ENCODE assay signal across 1 cellular context in the genomic region with DNA sequence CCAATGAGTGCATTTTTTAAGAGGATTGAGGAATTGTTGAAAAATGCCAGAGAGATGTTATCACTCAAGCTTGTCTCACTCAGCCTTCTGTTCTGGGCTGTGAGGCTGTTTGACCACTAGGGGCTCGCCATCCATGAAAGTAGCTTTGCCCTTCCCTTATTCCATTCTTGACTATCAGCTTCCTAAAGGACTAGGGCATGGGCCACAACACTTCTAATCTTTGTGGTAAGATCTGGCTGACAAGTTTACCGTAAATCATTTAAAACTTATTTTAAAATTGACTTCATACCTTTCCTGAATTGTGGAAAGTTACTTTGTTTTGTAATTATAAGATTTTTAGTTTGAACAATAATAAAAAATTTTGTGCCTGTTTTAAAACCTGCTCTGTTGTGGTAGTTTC.
TF ChIP-seq lines count a peak whose summit lies in the region.

No MANE protein-coding gene starts in this region.

TF ChIP-seq in K562, 482 proteins besides CTCF, POLR2A, EP300 and RAD21 (continued from another document and continues in another):
- TF ChIP-seq ZNF75A (CRISPR knock-in tag; IDR thresholded peaks at IDR 0.05) (no peak), MCM2 (IDR thresholded peaks at IDR 0.05; ENCODE audit: low read depth) (no peak), RFX7 (CRISPR knock-in tag; IDR thresholded peaks at IDR 0.05) (no peak), ZBTB1 (CRISPR knock-in tag; IDR thresholded peaks at IDR 0.05; ENCODE audit: borderline replicate concordance, low read depth) (no peak), STAG1 (CRISPR knock-in tag; IDR thresholded peaks at IDR 0.05; ENCODE audit: borderline replicate concordance) (no peak), POLR2G (IDR thresholded peaks at IDR 0.05; ENCODE audit: low read depth, low read length) (no peak), BRD4 (IDR thresholded peaks at IDR 0.05) (no peak), TSC22D4 (tag; IDR thresholded peaks at IDR 0.05) (no peak), KAT2B (IDR thresholded peaks at IDR 0.05; ENCODE audit: low read depth, low read length) (no peak), ZNF3 (CRISPR knock-in tag; IDR thresholded peaks at IDR 0.05) (no peak), ZNF644 (tag; IDR thresholded peaks at IDR 0.05; ENCODE audit: low read depth) (no peak), ASH1L (IDR thresholded peaks at IDR 0.05; ENCODE audit: borderline replicate concordance, low read depth, partially characterized antibody) (no peak), EGR1 (conservative IDR thresholded peaks at IDR 0.05) (no peak), STAT5B (CRISPR knock-in tag; IDR thresholded peaks at IDR 0.05) (no peak), CXXC5 (CRISPR knock-in tag; IDR thresholded peaks at IDR 0.05) (peak; percentile 18; the same call in 1 of the 2 replicates), PHB2 (IDR thresholded peaks at IDR 0.05; ENCODE audit: low read depth) (no peak), TBL1XR1 (IDR thresholded peaks at IDR 0.05; ENCODE audit: low read length in 2 of 2) (no peak), ZNF384 (IDR thresholded peaks at IDR 0.05; ENCODE audit: low read depth, low read length) (no peak), OTX1 (CRISPR knock-in tag; IDR thresholded peaks at IDR 0.05) (no peak), SMC3 (conservative IDR thresholded peaks at IDR 0.05; ENCODE audit: insufficient read depth, low read depth, low read length) (0 out of 2 replicates have a peak, but pooled peaks have one; percentile 16), TEAD4 (IDR thresholded peaks at IDR 0.05; ENCODE audit: low read length) (peak; percentile 33; the same call in 1 of the 2 replicates), TEAD4 (CRISPR knock-in tag; IDR thresholded peaks at IDR 0.05; ENCODE audit: borderline replicate concordance) (no peak), CHD1 (IDR thresholded peaks at IDR 0.05; ENCODE audit: low read length) (no peak), ESRRA (IDR thresholded peaks at IDR 0.05; ENCODE audit: borderline replicate concordance, low read depth) (no peak), LCOR (CRISPR knock-in tag; IDR thresholded peaks at IDR 0.05) (no peak), ZNF589 (CRISPR knock-in tag; IDR thresholded peaks at IDR 0.05; ENCODE audit: low read depth) (0 out of 2 replicates have a peak, but pooled peaks have one; percentile 31), HNRNPK (IDR thresholded peaks at IDR 0.05; ENCODE audit: low read depth, low read length, poor library complexity, severe bottlenecking) (no peak), HMGN3 (IDR thresholded peaks at IDR 0.05; ENCODE audit: borderline replicate concordance, extremely low read depth, insufficient read length, low read depth, low read length) (no peak), ELF1 (tag; IDR thresholded peaks at IDR 0.05) (no peak), MYBL2 (IDR thresholded peaks at IDR 0.05; ENCODE audit: low read depth) (no peak), MYBL2 (CRISPR knock-in tag; IDR thresholded peaks at IDR 0.05; ENCODE audit: borderline replicate concordance) (no peak), MTA3 (IDR thresholded peaks at IDR 0.05; ENCODE audit: borderline replicate concordance) (0 out of 2 replicates have a peak, but pooled peaks have one; percentile 34), CBFA2T3 (IDR thresholded peaks at IDR 0.05) (no peak), ZBTB7A (IDR thresholded peaks at IDR 0.05; ENCODE audit: borderline replicate concordance, control insufficient read depth, low read depth, low read length) (no peak), ETV1 (tag; conservative IDR thresholded peaks at IDR 0.05; ENCODE audit: low read depth) (no peak), MAFK (IDR thresholded peaks at IDR 0.05; ENCODE audit: low read length) (no peak), NBN (IDR thresholded peaks at IDR 0.05; ENCODE audit: low read depth) (no peak), TRIM24 (IDR thresholded peaks at IDR 0.05) (no peak), ATF7 (IDR thresholded peaks at IDR 0.05) (0 out of 2 replicates have a peak, but pooled peaks have one; percentile 14), DNMT1 (IDR thresholded peaks at IDR 0.05) (no peak)
- TF ChIP-seq, protein P1, sequence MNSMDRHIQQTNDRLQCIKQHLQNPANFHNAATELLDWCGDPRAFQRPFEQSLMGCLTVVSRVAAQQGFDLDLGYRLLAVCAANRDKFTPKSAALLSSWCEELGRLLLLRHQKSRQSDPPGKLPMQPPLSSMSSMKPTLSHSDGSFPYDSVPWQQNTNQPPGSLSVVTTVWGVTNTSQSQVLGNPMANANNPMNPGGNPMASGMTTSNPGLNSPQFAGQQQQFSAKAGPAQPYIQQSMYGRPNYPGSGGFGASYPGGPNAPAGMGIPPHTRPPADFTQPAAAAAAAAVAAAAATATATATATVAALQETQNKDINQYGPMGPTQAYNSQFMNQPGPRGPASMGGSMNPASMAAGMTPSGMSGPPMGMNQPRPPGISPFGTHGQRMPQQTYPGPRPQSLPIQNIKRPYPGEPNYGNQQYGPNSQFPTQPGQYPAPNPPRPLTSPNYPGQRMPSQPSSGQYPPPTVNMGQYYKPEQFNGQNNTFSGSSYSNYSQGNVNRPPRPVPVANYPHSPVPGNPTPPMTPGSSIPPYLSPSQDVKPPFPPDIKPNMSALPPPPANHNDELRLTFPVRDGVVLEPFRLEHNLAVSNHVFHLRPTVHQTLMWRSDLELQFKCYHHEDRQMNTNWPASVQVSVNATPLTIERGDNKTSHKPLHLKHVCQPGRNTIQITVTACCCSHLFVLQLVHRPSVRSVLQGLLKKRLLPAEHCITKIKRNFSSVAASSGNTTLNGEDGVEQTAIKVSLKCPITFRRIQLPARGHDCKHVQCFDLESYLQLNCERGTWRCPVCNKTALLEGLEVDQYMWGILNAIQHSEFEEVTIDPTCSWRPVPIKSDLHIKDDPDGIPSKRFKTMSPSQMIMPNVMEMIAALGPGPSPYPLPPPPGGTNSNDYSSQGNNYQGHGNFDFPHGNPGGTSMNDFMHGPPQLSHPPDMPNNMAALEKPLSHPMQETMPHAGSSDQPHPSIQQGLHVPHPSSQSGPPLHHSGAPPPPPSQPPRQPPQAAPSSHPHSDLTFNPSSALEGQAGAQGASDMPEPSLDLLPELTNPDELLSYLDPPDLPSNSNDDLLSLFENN (IDR thresholded peaks at IDR 0.05; ENCODE audit: low read depth in 2 of 2, low read length in 2 of 2): no peak
- TF ChIP-seq, protein P2, sequence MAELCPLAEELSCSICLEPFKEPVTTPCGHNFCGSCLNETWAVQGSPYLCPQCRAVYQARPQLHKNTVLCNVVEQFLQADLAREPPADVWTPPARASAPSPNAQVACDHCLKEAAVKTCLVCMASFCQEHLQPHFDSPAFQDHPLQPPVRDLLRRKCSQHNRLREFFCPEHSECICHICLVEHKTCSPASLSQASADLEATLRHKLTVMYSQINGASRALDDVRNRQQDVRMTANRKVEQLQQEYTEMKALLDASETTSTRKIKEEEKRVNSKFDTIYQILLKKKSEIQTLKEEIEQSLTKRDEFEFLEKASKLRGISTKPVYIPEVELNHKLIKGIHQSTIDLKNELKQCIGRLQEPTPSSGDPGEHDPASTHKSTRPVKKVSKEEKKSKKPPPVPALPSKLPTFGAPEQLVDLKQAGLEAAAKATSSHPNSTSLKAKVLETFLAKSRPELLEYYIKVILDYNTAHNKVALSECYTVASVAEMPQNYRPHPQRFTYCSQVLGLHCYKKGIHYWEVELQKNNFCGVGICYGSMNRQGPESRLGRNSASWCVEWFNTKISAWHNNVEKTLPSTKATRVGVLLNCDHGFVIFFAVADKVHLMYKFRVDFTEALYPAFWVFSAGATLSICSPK (IDR thresholded peaks at IDR 0.05; ENCODE audit: borderline replicate concordance): no peak
- TF ChIP-seq, protein P3, sequence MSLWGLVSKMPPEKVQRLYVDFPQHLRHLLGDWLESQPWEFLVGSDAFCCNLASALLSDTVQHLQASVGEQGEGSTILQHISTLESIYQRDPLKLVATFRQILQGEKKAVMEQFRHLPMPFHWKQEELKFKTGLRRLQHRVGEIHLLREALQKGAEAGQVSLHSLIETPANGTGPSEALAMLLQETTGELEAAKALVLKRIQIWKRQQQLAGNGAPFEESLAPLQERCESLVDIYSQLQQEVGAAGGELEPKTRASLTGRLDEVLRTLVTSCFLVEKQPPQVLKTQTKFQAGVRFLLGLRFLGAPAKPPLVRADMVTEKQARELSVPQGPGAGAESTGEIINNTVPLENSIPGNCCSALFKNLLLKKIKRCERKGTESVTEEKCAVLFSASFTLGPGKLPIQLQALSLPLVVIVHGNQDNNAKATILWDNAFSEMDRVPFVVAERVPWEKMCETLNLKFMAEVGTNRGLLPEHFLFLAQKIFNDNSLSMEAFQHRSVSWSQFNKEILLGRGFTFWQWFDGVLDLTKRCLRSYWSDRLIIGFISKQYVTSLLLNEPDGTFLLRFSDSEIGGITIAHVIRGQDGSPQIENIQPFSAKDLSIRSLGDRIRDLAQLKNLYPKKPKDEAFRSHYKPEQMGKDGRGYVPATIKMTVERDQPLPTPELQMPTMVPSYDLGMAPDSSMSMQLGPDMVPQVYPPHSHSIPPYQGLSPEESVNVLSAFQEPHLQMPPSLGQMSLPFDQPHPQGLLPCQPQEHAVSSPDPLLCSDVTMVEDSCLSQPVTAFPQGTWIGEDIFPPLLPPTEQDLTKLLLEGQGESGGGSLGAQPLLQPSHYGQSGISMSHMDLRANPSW (CRISPR knock-in tag; IDR thresholded peaks at IDR 0.05): no peak
- TF ChIP-seq, protein P4, sequence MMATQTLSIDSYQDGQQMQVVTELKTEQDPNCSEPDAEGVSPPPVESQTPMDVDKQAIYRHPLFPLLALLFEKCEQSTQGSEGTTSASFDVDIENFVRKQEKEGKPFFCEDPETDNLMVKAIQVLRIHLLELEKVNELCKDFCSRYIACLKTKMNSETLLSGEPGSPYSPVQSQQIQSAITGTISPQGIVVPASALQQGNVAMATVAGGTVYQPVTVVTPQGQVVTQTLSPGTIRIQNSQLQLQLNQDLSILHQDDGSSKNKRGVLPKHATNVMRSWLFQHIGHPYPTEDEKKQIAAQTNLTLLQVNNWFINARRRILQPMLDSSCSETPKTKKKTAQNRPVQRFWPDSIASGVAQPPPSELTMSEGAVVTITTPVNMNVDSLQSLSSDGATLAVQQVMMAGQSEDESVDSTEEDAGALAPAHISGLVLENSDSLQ (IDR thresholded peaks at IDR 0.05): peak; percentile 54
- TF ChIP-seq, protein P5, sequence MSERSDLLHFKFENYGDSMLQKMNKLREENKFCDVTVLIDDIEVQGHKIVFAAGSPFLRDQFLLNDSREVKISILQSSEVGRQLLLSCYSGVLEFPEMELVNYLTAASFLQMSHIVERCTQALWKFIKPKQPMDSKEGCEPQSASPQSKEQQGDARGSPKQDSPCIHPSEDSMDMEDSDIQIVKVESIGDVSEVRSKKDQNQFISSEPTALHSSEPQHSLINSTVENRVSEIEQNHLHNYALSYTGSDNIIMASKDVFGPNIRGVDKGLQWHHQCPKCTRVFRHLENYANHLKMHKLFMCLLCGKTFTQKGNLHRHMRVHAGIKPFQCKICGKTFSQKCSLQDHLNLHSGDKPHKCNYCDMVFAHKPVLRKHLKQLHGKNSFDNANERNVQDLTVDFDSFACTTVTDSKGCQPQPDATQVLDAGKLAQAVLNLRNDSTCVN (CRISPR knock-in tag; IDR thresholded peaks at IDR 0.05): no peak
- TF ChIP-seq, protein P6, sequence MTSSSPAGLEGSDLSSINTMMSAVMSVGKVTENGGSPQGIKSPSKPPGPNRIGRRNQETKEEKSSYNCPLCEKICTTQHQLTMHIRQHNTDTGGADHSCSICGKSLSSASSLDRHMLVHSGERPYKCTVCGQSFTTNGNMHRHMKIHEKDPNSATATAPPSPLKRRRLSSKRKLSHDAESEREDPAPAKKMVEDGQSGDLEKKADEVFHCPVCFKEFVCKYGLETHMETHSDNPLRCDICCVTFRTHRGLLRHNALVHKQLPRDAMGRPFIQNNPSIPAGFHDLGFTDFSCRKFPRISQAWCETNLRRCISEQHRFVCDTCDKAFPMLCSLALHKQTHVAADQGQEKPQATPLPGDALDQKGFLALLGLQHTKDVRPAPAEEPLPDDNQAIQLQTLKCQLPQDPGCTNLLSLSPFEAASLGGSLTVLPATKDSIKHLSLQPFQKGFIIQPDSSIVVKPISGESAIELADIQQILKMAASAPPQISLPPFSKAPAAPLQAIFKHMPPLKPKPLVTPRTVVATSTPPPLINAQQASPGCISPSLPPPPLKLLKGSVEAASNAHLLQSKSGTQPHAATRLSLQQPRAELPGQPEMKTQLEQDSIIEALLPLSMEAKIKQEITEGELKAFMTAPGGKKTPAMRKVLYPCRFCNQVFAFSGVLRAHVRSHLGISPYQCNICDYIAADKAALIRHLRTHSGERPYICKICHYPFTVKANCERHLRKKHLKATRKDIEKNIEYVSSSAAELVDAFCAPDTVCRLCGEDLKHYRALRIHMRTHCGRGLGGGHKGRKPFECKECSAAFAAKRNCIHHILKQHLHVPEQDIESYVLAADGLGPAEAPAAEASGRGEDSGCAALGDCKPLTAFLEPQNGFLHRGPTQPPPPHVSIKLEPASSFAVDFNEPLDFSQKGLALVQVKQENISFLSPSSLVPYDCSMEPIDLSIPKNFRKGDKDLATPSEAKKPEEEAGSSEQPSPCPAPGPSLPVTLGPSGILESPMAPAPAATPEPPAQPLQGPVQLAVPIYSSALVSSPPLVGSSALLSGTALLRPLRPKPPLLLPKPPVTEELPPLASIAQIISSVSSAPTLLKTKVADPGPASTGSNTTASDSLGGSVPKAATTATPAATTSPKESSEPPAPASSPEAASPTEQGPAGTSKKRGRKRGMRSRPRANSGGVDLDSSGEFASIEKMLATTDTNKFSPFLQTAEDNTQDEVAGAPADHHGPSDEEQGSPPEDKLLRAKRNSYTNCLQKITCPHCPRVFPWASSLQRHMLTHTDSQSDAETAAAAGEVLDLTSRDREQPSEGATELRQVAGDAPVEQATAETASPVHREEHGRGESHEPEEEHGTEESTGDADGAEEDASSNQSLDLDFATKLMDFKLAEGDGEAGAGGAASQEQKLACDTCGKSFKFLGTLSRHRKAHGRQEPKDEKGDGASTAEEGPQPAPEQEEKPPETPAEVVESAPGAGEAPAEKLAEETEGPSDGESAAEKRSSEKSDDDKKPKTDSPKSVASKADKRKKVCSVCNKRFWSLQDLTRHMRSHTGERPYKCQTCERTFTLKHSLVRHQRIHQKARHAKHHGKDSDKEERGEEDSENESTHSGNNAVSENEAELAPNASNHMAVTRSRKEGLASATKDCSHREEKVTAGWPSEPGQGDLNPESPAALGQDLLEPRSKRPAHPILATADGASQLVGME (CRISPR knock-in tag; IDR thresholded peaks at IDR 0.05): no peak
- TF ChIP-seq, protein P7, sequence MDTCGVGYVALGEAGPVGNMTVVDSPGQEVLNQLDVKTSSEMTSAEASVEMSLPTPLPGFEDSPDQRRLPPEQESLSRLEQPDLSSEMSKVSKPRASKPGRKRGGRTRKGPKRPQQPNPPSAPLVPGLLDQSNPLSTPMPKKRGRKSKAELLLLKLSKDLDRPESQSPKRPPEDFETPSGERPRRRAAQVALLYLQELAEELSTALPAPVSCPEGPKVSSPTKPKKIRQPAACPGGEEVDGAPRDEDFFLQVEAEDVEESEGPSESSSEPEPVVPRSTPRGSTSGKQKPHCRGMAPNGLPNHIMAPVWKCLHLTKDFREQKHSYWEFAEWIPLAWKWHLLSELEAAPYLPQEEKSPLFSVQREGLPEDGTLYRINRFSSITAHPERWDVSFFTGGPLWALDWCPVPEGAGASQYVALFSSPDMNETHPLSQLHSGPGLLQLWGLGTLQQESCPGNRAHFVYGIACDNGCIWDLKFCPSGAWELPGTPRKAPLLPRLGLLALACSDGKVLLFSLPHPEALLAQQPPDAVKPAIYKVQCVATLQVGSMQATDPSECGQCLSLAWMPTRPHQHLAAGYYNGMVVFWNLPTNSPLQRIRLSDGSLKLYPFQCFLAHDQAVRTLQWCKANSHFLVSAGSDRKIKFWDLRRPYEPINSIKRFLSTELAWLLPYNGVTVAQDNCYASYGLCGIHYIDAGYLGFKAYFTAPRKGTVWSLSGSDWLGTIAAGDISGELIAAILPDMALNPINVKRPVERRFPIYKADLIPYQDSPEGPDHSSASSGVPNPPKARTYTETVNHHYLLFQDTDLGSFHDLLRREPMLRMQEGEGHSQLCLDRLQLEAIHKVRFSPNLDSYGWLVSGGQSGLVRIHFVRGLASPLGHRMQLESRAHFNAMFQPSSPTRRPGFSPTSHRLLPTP (IDR thresholded peaks at IDR 0.05; ENCODE audit: borderline replicate concordance, extremely low read depth, insufficient read length): no peak
